Comparison of ENCODE assay signal across 20 cellular contexts in genomic region chr10:119669975-119670640, GRCh38. TPM values are rescaled to one million over a fixed set of nuclear protein-coding genes. Genes with fewer than 3 reads are reported as not detected.
A peak's percentile ranks its signal among the peaks of the same experiment; 100 is the strongest.
DNase-seq lines count a peak whose midpoint lies in the region; ATAC-seq, FAIRE-seq and TF ChIP-seq lines count a peak whose summit lies in the region.
"Had no signal": no experiment of that assay in that cellular context is flagged by ENCODE, and none has a peak within 500 bp of the region (broad histone marks: within the 10 kb centered on the region; RNA-seq: fewer than 3 reads in every experiment).

No MANE protein-coding gene starts in this region.

- H3K27me3 ChIP-seq in body of pancreas = no peaks in the 10 kb centered on the region
- H3K27me3 ChIP-seq in keratinocyte (ENCODE audit: control insufficient read depth, extremely low read depth, insufficient read depth, low read length) = no peaks in the 10 kb centered on the region
- H3K27me3 ChIP-seq in stomach = no peaks in the 10 kb centered on the region
- no peaks in the 10 kb centered on the region for H3K27me3 ChIP-seq in gastroesophageal sphincter
- H3K27me3 ChIP-seq: suprapubic skin had no signal

- ATAC-seq in body of pancreas = no peak
- no peak for ATAC-seq in gastroesophageal sphincter
- ATAC-seq: activated CD4-positive, CD25-positive, alpha-beta regulatory T cell treated with anti-CD3 and anti-CD28 coated beads, Interleukin-2, amount 50 U/mL, for 24 hours; lower lobe of right lung; naive thymus-derived CD8-positive, alpha-beta T cell had no signal

- H3K4me3 ChIP-seq in body of pancreas (no peak overlapping the region), keratinocyte (ENCODE audit: control insufficient read depth in 2 of 3, extremely low read depth in 1 of 3, insufficient read depth in 2 of 3, low read depth in 1 of 3, low read length in 3 of 3) (no peak overlapping the region), stomach (no peak overlapping the region), gastroesophageal sphincter (no peak overlapping the region)
- H3K4me3 ChIP-seq: lower lobe of right lung, suprapubic skin had no signal

- dilution Hi-C loops in keratinocyte (cut with MboI; ENCODE audit: extremely low pct_ligation_motif_present, low sequenced_read_pairs) = no loop called here

- no peak overlapping the region for H2AFZ ChIP-seq in keratinocyte (ENCODE audit: control insufficient read depth, low read length)

- FAIRE-seq in keratinocyte (lab: Jason Lieb, UNC) = no peak
- FAIRE-seq: GM12892, H54 had no signal

- H4K20me1 ChIP-seq in keratinocyte (ENCODE audit: control insufficient read depth, extremely low read depth, insufficient read depth, low read length) = peaks cover 5% of the 10 kb centered on the region

- peak; percentile 13 for DNase-seq in DMS 273 (lab: John Stamatoyannopoulos, UW; ENCODE audit: unreplicated experiment)
- DNase-seq in DMS 273 treated with DMSO at 0.1 percent for 48 hours (lab: John Stamatoyannopoulos, UW) = no peak
- DNase-seq in body of pancreas = peak in 3 of 4 donors; percentile 52 to 75 (median 57)
- no peak for DNase-seq in keratinocyte (ENCODE audit: low read depth, low spot score)
- no peak for DNase-seq in stomach
- DNase-seq in OCI-M2 (lab: John Stamatoyannopoulos, UW; ENCODE audit: unreplicated experiment) = no peak
- no peak for DNase-seq in dermis blood vessel endothelial cell
- DNase-seq: activated gamma-delta T cell; CD4-positive, alpha-beta T cell; lower lobe of right lung; naive thymus-derived CD8-positive, alpha-beta T cell; NCI-H2081 treated with DMSO at 0.1 percent for 48 hours; stimulated activated CD4-positive, alpha-beta T cell treated with anti-CD3 and anti-CD28 coated beads, Interleukin-1b, Interleukin-23, amount 100 ng/mL, for 48 hours; T-helper 2 cell had no signal

- H3K4me1 ChIP-seq in body of pancreas = peaks cover 38% of the 10 kb centered on the region
- peaks cover 77% of the 10 kb centered on the region for H3K4me1 ChIP-seq in keratinocyte (ENCODE audit: control insufficient read depth, extremely low read depth, insufficient read depth, low read length)
- H3K4me1 ChIP-seq in stomach = peaks cover 33 to 62% (median 42%) of the 10 kb centered on the region in 4 donors
- peaks cover 7 to 54% (median 21%) of the 10 kb centered on the region in 3 donors for H3K4me1 ChIP-seq in gastroesophageal sphincter

- H3K27ac ChIP-seq in body of pancreas (no peak overlapping the region), keratinocyte (ENCODE audit: control insufficient read depth, insufficient read depth, low read length) (peak overlapping the region; percentile 21), stomach (peak overlapping the region in 3 of 5 donors; percentile 7 to 100 (median 15)), gastroesophageal sphincter (peak overlapping the region in 1 of 4 donors; percentile 21)
- H3K27ac ChIP-seq: 22Rv1, lower lobe of right lung, suprapubic skin had no signal

- intact Hi-C loops in body of pancreas (cut with DNase I) (no loop called here), stomach (cut with DNase I; ENCODE audit: low total_unique reads) (no loop called here)

- TF ChIP-seq EP300 in stomach (IDR thresholded peaks at IDR 0.05) = no peak
- TF ChIP-seq EP300 in gastroesophageal sphincter (IDR thresholded peaks at IDR 0.05) = no peak

- peaks cover 76% of the 10 kb centered on the region for H3K79me2 ChIP-seq in keratinocyte (ENCODE audit: control insufficient read depth, insufficient read depth, low read length)

- H3K9me1 ChIP-seq in keratinocyte (ENCODE audit: control insufficient read depth, extremely low read depth, insufficient read depth, low read length) = peaks cover 8% of the 10 kb centered on the region

- TF ChIP-seq POLR2A in body of pancreas (IDR thresholded peaks at IDR 0.05) = no peak
- TF ChIP-seq POLR2A in stomach (IDR thresholded peaks at IDR 0.05) = no peak
- no peak for TF ChIP-seq POLR2A in gastroesophageal sphincter (IDR thresholded peaks at IDR 0.05)

- H3K9ac ChIP-seq in keratinocyte (ENCODE audit: control insufficient read depth, extremely low read depth, insufficient read depth, low read length) = no peak overlapping the region

- TF ChIP-seq CTCF in body of pancreas (IDR thresholded peaks at IDR 0.05) (no peak), keratinocyte (optimal IDR thresholded peaks at IDR 0.05 in 1 of 3, IDR thresholded peaks at IDR 0.05 in 1 of 3, conservative IDR thresholded peaks at IDR 0.05 in 1 of 3; ENCODE audit: extremely low read depth in 1 of 3, insufficient read depth in 2 of 3, low read length in 3 of 3) (no peak), stomach (IDR thresholded peaks at IDR 0.05) (no peak), gastroesophageal sphincter (IDR thresholded peaks at IDR 0.05) (no peak)

- H3K36me3 ChIP-seq in body of pancreas (replicated peaks in 1 of 2; ENCODE audit: insufficient read depth in 1 of 2, low read depth in 2 of 2) = peaks cover 0 to 30% of the 10 kb centered on the region in 2 donors
- peaks cover 34 to 52% of the 10 kb centered on the region in 2 experiments for H3K36me3 ChIP-seq in keratinocyte (ENCODE audit: control insufficient read depth in 2 of 2, extremely low read depth in 1 of 2, insufficient read depth in 2 of 2, low read length in 2 of 2)
- H3K36me3 ChIP-seq in stomach = peaks cover 51 to 57% (median 56%) of the 10 kb centered on the region in 4 donors
- H3K36me3 ChIP-seq in gastroesophageal sphincter = peaks cover 0 to 59% of the 10 kb centered on the region in 2 donors

- no peaks in the 10 kb centered on the region for H3K9me3 ChIP-seq in body of pancreas
- no peaks in the 10 kb centered on the region for H3K9me3 ChIP-seq in keratinocyte (ENCODE audit: control insufficient read depth, low read depth, low read length)
- no peaks in the 10 kb centered on the region for H3K9me3 ChIP-seq in stomach
- H3K9me3 ChIP-seq in gastroesophageal sphincter = no peaks in the 10 kb centered on the region
- H3K9me3 ChIP-seq: lower lobe of right lung, suprapubic skin had no signal

- H3K4me2 ChIP-seq in keratinocyte (ENCODE audit: control insufficient read depth, extremely low read depth, insufficient read depth, low read depth, low read length) = peak overlapping the region; percentile 57

- WGBS in body of pancreas, 2 donors = 60 to 82% methylated on average over 11 to 18 of the region's 18 CpGs
- 78 to 88% (median 83%) methylated on average over 16 to 18 of the region's 18 CpGs for WGBS in stomach, 5 donors
- 76% methylated on average over 2 of the region's 18 CpGs; no CpG with 5 or more reads in 1 of the 2 donors for WGBS in gastroesophageal sphincter (ENCODE audit: low coverage in 1 of 2), 2 donors

RNA-seq across cellular contexts. Expression of gene BAG3, which starts 18.9 kb away (rescaled TPM):
- total RNA-seq in body of pancreas (10 to 100 TPM; 11.9 to 17.5 TPM), stomach (100 to 1,000 TPM in 1 of 5 donors, 10 to 100 TPM in 3, 1 to 10 TPM in 1; 8.4 to 113 (median 27.8) TPM), dermis blood vessel endothelial cell (7.5 and 15.5 TPM in 2 replicates), gastroesophageal sphincter (10 to 100 TPM; 31.2 to 80.4 (median 61.4) TPM)
- polyA plus RNA-seq in keratinocyte (15.2 to 84.7 TPM (median 26.2 TPM) in 3 replicates), stomach (10 to 100 TPM; 18.9 to 37.8 (median 26.9) TPM)
- polyA plus RNA-seq in keratinocyte (2011; ENCODE audit: low read depth) = 419 TPM
- 51.0 and 71.3 TPM in 2 replicates for polyA plus RNA-seq in keratinocyte (2011; cell fraction: cytosol; rRNA removed)
- polyA plus RNA-seq in keratinocyte (2011; cell fraction: nucleus; rRNA removed) = 98.1 and 123 TPM in 2 replicates
- polyA plus RNA-seq in keratinocyte (2012; ENCODE audit: low replicate concordance) = 152 and 176 TPM in 2 replicates
- 14.0 to 96.2 TPM (median 28.4 TPM) in 3 replicates for polyA minus RNA-seq in keratinocyte
- polyA minus RNA-seq in keratinocyte (2011; cell fraction: cytosol; rRNA and poly(A)+ RNA removed) = 65.0 TPM
- polyA minus RNA-seq in keratinocyte (2011; cell fraction: nucleus; rRNA and poly(A)+ RNA removed) = 43.2 and 64.7 TPM in 2 replicates

RNA-seq across cellular contexts. Expression of gene INPP5F, which starts 55.7 kb away (rescaled TPM):
- total RNA-seq in body of pancreas (1 to 10 TPM; 3.6 to 7.8 TPM), stomach (10 to 100 TPM; 15.4 to 25.7 (median 20.3) TPM), dermis blood vessel endothelial cell (12.9 and 20.8 TPM in 2 replicates), gastroesophageal sphincter (10 to 100 TPM; 17.1 to 26.9 (median 24.0) TPM)
- polyA plus RNA-seq in keratinocyte (12.1 to 21.1 TPM (median 20.2 TPM) in 3 replicates), stomach (1 to 10 TPM; 4.6 to 8.7 (median 4.9) TPM)
- polyA plus RNA-seq in keratinocyte (2011; ENCODE audit: low read depth) = 8.3 TPM
- polyA plus RNA-seq in keratinocyte (2011; cell fraction: cytosol; rRNA removed) = 11.9 and 17.5 TPM in 2 replicates
- 21.4 and 25.6 TPM in 2 replicates for polyA plus RNA-seq in keratinocyte (2011; cell fraction: nucleus; rRNA removed)
- 7.6 and 19.0 TPM in 2 replicates for polyA plus RNA-seq in keratinocyte (2012; ENCODE audit: low replicate concordance)
- polyA minus RNA-seq in keratinocyte = 7.1 to 19.7 TPM (median 8.4 TPM) in 3 replicates
- 10.6 TPM for polyA minus RNA-seq in keratinocyte (2011; cell fraction: cytosol; rRNA and poly(A)+ RNA removed)
- polyA minus RNA-seq in keratinocyte (2011; cell fraction: nucleus; rRNA and poly(A)+ RNA removed) = 15.1 and 37.9 TPM in 2 replicates

Comparison
In these comparisons a context has a peak if more than half of its experiments do, and no peak if none do; other contexts are left out.
1. DNase-seq: peak in DMS 273 (single experiment) and body of pancreas (3 of 4); none in DMS 273 treated with DMSO at 0.1 percent for 48 hours (single experiment), keratinocyte (single experiment), stomach (single experiment), OCI-M2 (single experiment) and dermis blood vessel endothelial cell (single experiment).
2. H3K27ac ChIP-seq: peak in keratinocyte (single experiment) and stomach (3 of 5); none in body of pancreas (0 of 4).